ENCODE assay signal across 1 cellular context in genomic region chr5:42500003-42500599, GRCh38.
TF ChIP-seq lines count a peak whose summit lies in the region.

No MANE protein-coding gene starts in this region.

TF ChIP-seq in H1, 55 proteins besides CTCF, POLR2A, EP300 and RAD21:
- TF ChIP-seq ZNF274 (IDR thresholded peaks at IDR 0.05; ENCODE audit: borderline replicate concordance, extremely low read depth, low read length): no peak
- no peak for TF ChIP-seq CBX8 (IDR thresholded peaks at IDR 0.05; ENCODE audit: borderline replicate concordance, low read depth, low read length)
- no peak for TF ChIP-seq JUND (IDR thresholded peaks at IDR 0.05; ENCODE audit: low read length)
- no peak for TF ChIP-seq GTF2F1 (IDR thresholded peaks at IDR 0.05; ENCODE audit: borderline replicate concordance, low read depth, low read length)
- TF ChIP-seq CTBP2 (IDR thresholded peaks at IDR 0.05; ENCODE audit: borderline replicate concordance, insufficient read depth, insufficient read length, low read length): no peak
- TF ChIP-seq MAFK (IDR thresholded peaks at IDR 0.05; ENCODE audit: low read depth, low read length): no peak
- TF ChIP-seq GABPA (IDR thresholded peaks at IDR 0.05; ENCODE audit: borderline replicate concordance, insufficient read depth, low read length): no peak
- TF ChIP-seq CHD7 (IDR thresholded peaks at IDR 0.05; ENCODE audit: insufficient replicate concordance, low read length): no peak
TF ChIP-seq in H1: peak in this region for 0.
